Comparison of ENCODE assay signal across 17 cellular contexts in the genomic region with DNA sequence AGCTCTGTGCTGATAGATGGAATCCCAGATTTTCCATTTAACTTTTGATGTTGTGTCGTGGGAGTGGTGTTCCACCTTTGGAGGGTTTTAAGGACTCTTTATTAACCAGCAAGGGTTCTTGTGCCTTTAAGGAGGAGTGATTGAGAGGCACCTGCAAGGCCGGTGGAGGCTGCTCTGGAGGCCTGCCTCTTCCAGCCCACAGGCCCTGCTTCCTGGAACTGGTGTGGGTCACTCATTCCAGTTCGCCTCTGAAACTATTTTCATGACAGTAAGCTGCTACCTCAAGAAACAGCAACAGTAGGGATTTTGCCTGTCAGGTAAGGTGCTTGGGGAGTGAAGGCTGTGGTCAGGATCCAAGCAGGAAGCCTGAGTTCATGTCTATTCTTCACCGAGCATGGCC. TPM values are rescaled to one million over a fixed set of nuclear protein-coding genes. Genes with fewer than 3 reads are reported as not detected.
DNase-seq lines count a peak whose midpoint lies in the region; ATAC-seq and TF ChIP-seq lines count a peak whose summit lies in the region.
"Had no signal": no experiment of that assay in that cellular context is flagged by ENCODE, and none has a peak within 500 bp of the region (broad histone marks: within the 10 kb centered on the region; RNA-seq: fewer than 3 reads in every experiment).

No MANE protein-coding gene starts in this region.

- H3K27me3 ChIP-seq in left lung = peaks cover 0 to 21% of the 10 kb centered on the region in 2 donors

- H3K9me3 Mint-ChIP-seq in nephron (no peaks in the 10 kb centered on the region), type B pancreatic cell (no peaks in the 10 kb centered on the region)
- H3K9me3 Mint-ChIP-seq: CD4-positive, alpha-beta memory T cell; GM23338 had no signal

- H3K4me1 Mint-ChIP-seq in nephron (peaks cover 77% of the 10 kb centered on the region), type B pancreatic cell (ENCODE audit: unreplicated experiment) (peaks cover 38% of the 10 kb centered on the region)
- H3K4me1 Mint-ChIP-seq: CD4-positive, alpha-beta memory T cell had no signal

- H3K27me3 Mint-ChIP-seq in nephron (ENCODE audit: low read depth) (peaks cover 19% of the 10 kb centered on the region), type B pancreatic cell (peaks cover 8% of the 10 kb centered on the region)

- H3K36me3 ChIP-seq in left lung = no peaks in the 10 kb centered on the region

- TF ChIP-seq CTCF in left lung (IDR thresholded peaks at IDR 0.05) (no peak), nephron (IDR thresholded peaks at IDR 0.05; ENCODE audit: unreplicated experiment in 3 of 3) (no peak), type B pancreatic cell (conservative IDR thresholded peaks at IDR 0.05) (no peak)

- H3K4me3 Mint-ChIP-seq in nephron (no peak overlapping the region), type B pancreatic cell (no peak overlapping the region)
- H3K4me3 Mint-ChIP-seq: CD4-positive, alpha-beta memory T cell; GM23338 had no signal

- no peaks in the 10 kb centered on the region for H3K9me3 ChIP-seq in left lung
- H3K9me3 ChIP-seq: A549 had no signal

- peak; percentile 89 for ATAC-seq in left lung
- ATAC-seq in HG02970 (IDR thresholded peaks at IDR 0.05; ENCODE audit: low FRiP score, unreplicated experiment) = no peak
- ATAC-seq: A549, GM23338 had no signal

- no peak overlapping the region for H3K27ac ChIP-seq in left lung
- H3K27ac ChIP-seq: 22Rv1, A549, C4-2B had no signal

- H3K4me1 ChIP-seq in left lung = no peaks in the 10 kb centered on the region

- intact Hi-C loops in left lung (cut with DNase I) = no loop called here

- H3K4me3 ChIP-seq in left lung = no peak overlapping the region
- H3K4me3 ChIP-seq: A549, GM23338 had no signal

- DNase-seq in activated effector memory CD4-positive, alpha-beta T cell treated with anti-CD3 and anti-CD28 coated beads, Interleukin-2, amount 50 U/mL, for 16 hours = peak; percentile 56
- DNase-seq in activated effector memory CD4-positive, alpha-beta T cell treated with Interleukin-2 at 50 U/mL for 16 hours = no peak
- DNase-seq in left lung = peak; percentile 54 to 55
- no peak for DNase-seq in NCI-H345 (lab: John Stamatoyannopoulos, UW)
- no peak for DNase-seq in type B pancreatic cell (ENCODE audit: extremely low spot score, unreplicated experiment)
- DNase-seq: AML-193; CD4-positive, alpha-beta memory T cell; DMS153; DMS79 treated with DMSO at 0.1 percent for 48 hours; GF-D8; HCEC 1CT had no signal

- peak overlapping the region; percentile 99 to 100 (median 99) for H3K27ac Mint-ChIP-seq in nephron
- H3K27ac Mint-ChIP-seq in type B pancreatic cell = no peak overlapping the region
- H3K27ac Mint-ChIP-seq: CD4-positive, alpha-beta memory T cell; GM23338 had no signal

- H3K36me3 Mint-ChIP-seq in nephron (ENCODE audit: low read depth) (no peaks in the 10 kb centered on the region), type B pancreatic cell (no peaks in the 10 kb centered on the region)
- H3K36me3 Mint-ChIP-seq: CD4-positive, alpha-beta memory T cell had no signal

RNA-seq across cellular contexts. Expression of gene APCDD1L, which starts 58.8 kb away (rescaled TPM):
- total RNA-seq in left lung (under 1 TPM; 0.09 to 0.13 TPM), type B pancreatic cell (ENCODE audit: low replicate concordance) (0.26 and 0.53 TPM in 2 replicates)
- total RNA-seq: CD4-positive, alpha-beta memory T cell had no signal

Comparison
In these comparisons a context has a peak if more than half of its experiments do, and no peak if none do; other contexts are left out.
1. DNase-seq: peak in activated effector memory CD4-positive, alpha-beta T cell treated with anti-CD3 and anti-CD28 coated beads, Interleukin-2, amount 50 U/mL, for 16 hours (single experiment) and left lung (2 of 2); none in activated effector memory CD4-positive, alpha-beta T cell treated with Interleukin-2 at 50 U/mL for 16 hours (single experiment), NCI-H345 (single experiment) and type B pancreatic cell (single experiment).